In the genomic region with DNA sequence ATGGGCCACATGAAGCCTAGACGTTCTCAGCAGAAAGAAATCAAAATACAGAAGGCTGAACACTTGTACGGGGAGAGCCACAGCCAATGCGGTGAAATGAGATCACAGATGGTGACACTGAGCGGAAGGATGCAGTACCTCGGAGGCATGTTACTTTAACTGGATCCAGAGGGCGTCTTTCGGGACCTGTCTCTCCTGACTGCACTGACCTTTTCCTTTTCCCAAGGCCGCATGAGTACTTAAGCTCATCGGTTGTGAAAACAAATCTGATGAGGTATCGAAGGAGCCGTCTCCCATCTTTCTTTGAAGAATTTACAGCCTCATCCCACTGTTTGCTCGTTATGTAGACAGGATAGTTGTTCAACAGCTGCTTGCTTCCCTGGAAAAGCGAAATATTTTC, we compare ENCODE assay signal across 24 cellular contexts. TPM values are rescaled to one million over a fixed set of nuclear protein-coding genes. Genes with fewer than 3 reads are reported as not detected.
DNase-seq lines count a peak whose midpoint lies in the region; ATAC-seq and TF ChIP-seq lines count a peak whose summit lies in the region.
"Had no signal": no experiment of that assay in that cellular context is flagged by ENCODE, and none has a peak within 500 bp of the region (broad histone marks: within the 10 kb centered on the region; RNA-seq: fewer than 3 reads in every experiment).

No MANE protein-coding gene starts in this region.

- no peaks in the 10 kb centered on the region for H3K79me2 ChIP-seq in neural progenitor cell (ENCODE audit: low read depth)

- H4K20me1 ChIP-seq in neural progenitor cell (ENCODE audit: low read depth) = no peaks in the 10 kb centered on the region

- H3K4me3 Mint-ChIP-seq in neural progenitor cell = no peak overlapping the region
- H3K4me3 Mint-ChIP-seq: CD14-positive monocyte; CD8-positive, alpha-beta memory T cell had no signal

- H3K27me3 Mint-ChIP-seq in neural progenitor cell (ENCODE audit: insufficient read depth, low read depth) = no peaks in the 10 kb centered on the region

- no peak for ATAC-seq in HG03571 (IDR thresholded peaks at IDR 0.05; ENCODE audit: unreplicated experiment)
- ATAC-seq in left colon = no peak
- ATAC-seq: PC-3 had no signal

- H3K36me3 ChIP-seq in HUES64 (ENCODE audit: insufficient read depth, low read length) = peaks cover 64% of the 10 kb centered on the region
- no peaks in the 10 kb centered on the region for H3K36me3 ChIP-seq in neural progenitor cell
- no peaks in the 10 kb centered on the region for H3K36me3 ChIP-seq in breast epithelium

- H3K4me3 ChIP-seq in HUES64 (ENCODE audit: low read length) (no peak overlapping the region), neural progenitor cell (no peak overlapping the region), breast epithelium (no peak overlapping the region)

- no peak overlapping the region for H3K4me2 ChIP-seq in neural progenitor cell
- H3K4me2 ChIP-seq: SK-N-SH had no signal

- H3K27ac ChIP-seq in HUES64 (ENCODE audit: low read depth, low read length) = 0 out of 2 replicates have a peak overlapping the region, but pooled peaks have one; percentile 9
- H3K27ac ChIP-seq in neural progenitor cell = no peak overlapping the region
- H3K27ac ChIP-seq in breast epithelium = no peak overlapping the region
- H3K27ac ChIP-seq: HL-60 had no signal

- TF ChIP-seq CTCF in neural progenitor cell (IDR thresholded peaks at IDR 0.05) (no peak), breast epithelium (IDR thresholded peaks at IDR 0.05) (no peak)

- 80% methylated on average over 13 of the region's 13 CpGs for WGBS in HUES64

- no peak overlapping the region for H2AFZ ChIP-seq in neural progenitor cell (replicated peaks)

- no peaks in the 10 kb centered on the region for H3K9me3 ChIP-seq in HUES64 (ENCODE audit: insufficient read depth, low read depth, low read length)
- H3K9me3 ChIP-seq in neural progenitor cell (ENCODE audit: low read depth) = no peaks in the 10 kb centered on the region
- no peaks in the 10 kb centered on the region for H3K9me3 ChIP-seq in breast epithelium
- H3K9me3 ChIP-seq: BE2C, SK-N-SH had no signal

- H3K4me1 Mint-ChIP-seq in neural progenitor cell = no peaks in the 10 kb centered on the region
- H3K4me1 Mint-ChIP-seq: CD14-positive monocyte; CD8-positive, alpha-beta memory T cell had no signal

- peak; percentile 21 for DNase-seq in ELF-1 (ENCODE audit: low read depth, low spot score)
- DNase-seq in iPS-NIHi11 (ENCODE audit: low spot score) = peak; percentile 18
- DNase-seq in neural progenitor cell (ENCODE audit: low spot score) = no peak
- DNase-seq in breast epithelium (ENCODE audit: low spot score in 2 of 2) = no peak
- DNase-seq in GM19238 (ENCODE audit: insufficient read length, low spot score) = no peak
- DNase-seq in left colon = no peak
- DNase-seq: 8988T; ACHN; BE2C; CD8-positive, alpha-beta memory T cell; GDM1; HCEC 1CT; NCI-H187 treated with DMSO at 0.1 percent for 48 hours; NCI-H2107; NCI-H446; NCI-H524 treated with DMSO at 0.1 percent for 48 hours; NK-92 treated with Interleukin-12 subunit alpha and Interleukin-12 subunit beta, amount 100 ng/mL, for 24 hours; PC-3; SK-N-SH; SW 1271 had no signal

- H3K27me3 ChIP-seq in HUES64 (ENCODE audit: insufficient read depth, low read length) (no peaks in the 10 kb centered on the region), neural progenitor cell (no peaks in the 10 kb centered on the region), breast epithelium (no peaks in the 10 kb centered on the region)
- H3K27me3 ChIP-seq: BE2C had no signal

- no peaks in the 10 kb centered on the region for H3K9me3 Mint-ChIP-seq in neural progenitor cell
- H3K9me3 Mint-ChIP-seq: CD14-positive monocyte; CD8-positive, alpha-beta memory T cell had no signal

- H3F3A ChIP-seq in neural progenitor cell (ENCODE audit: low read depth) = no peaks in the 10 kb centered on the region

- peak overlapping the region; percentile 55 for H3K27ac Mint-ChIP-seq in neural progenitor cell
- H3K27ac Mint-ChIP-seq: CD14-positive monocyte; CD8-positive, alpha-beta memory T cell had no signal

- TF ChIP-seq POLR2A in breast epithelium (IDR thresholded peaks at IDR 0.05) = no peak

- no peaks in the 10 kb centered on the region for H3K36me3 Mint-ChIP-seq in neural progenitor cell
- H3K36me3 Mint-ChIP-seq: CD14-positive monocyte had no signal

- H3K9ac ChIP-seq in HUES64 (ENCODE audit: low read depth, low read length) (no peak overlapping the region), neural progenitor cell (no peak overlapping the region)
- H3K9ac ChIP-seq: SK-N-SH had no signal

- intact Hi-C loops in breast epithelium (cut with DNase I; ENCODE audit: low total_unique reads) (no loop called here), left colon (cut with DNase I, micrococcal nuclease) (no loop called here)

- peaks cover 17% of the 10 kb centered on the region for H3K4me1 ChIP-seq in HUES64 (ENCODE audit: insufficient read depth, low read length)
- H3K4me1 ChIP-seq in neural progenitor cell = no peaks in the 10 kb centered on the region
- H3K4me1 ChIP-seq in breast epithelium = no peaks in the 10 kb centered on the region
- H3K4me1 ChIP-seq: BE2C had no signal

RNA-seq across cellular contexts. Expression of a gene that starts 32.5 kb away (rescaled TPM):
- polyA plus RNA-seq in HUES64 (2013, experiment 1 of 2) = 15.9 TPM
- 13.2 TPM for polyA plus RNA-seq in HUES64 (2013, experiment 2 of 2)
- 9.6 and 9.7 TPM in 2 replicates for total RNA-seq in neural progenitor cell (ENCODE audit: low replicate concordance)
- under 1 TPM; under 0.01 to 0.44 (median under 0.01) TPM for total RNA-seq in breast epithelium
- under 1 TPM; 0.22 to 0.40 TPM for total RNA-seq in left colon
- total RNA-seq: PC-3 had no signal

Comparison
In these comparisons a context has a peak if more than half of its experiments do, and no peak if none do; other contexts are left out.
1. DNase-seq: peak in ELF-1 (single experiment) and iPS-NIHi11 (single experiment); none in neural progenitor cell (single experiment), breast epithelium (0 of 2), GM19238 (single experiment) and left colon (0 of 2).